1 cellular context compared by ENCODE assay signal in the genomic region with DNA sequence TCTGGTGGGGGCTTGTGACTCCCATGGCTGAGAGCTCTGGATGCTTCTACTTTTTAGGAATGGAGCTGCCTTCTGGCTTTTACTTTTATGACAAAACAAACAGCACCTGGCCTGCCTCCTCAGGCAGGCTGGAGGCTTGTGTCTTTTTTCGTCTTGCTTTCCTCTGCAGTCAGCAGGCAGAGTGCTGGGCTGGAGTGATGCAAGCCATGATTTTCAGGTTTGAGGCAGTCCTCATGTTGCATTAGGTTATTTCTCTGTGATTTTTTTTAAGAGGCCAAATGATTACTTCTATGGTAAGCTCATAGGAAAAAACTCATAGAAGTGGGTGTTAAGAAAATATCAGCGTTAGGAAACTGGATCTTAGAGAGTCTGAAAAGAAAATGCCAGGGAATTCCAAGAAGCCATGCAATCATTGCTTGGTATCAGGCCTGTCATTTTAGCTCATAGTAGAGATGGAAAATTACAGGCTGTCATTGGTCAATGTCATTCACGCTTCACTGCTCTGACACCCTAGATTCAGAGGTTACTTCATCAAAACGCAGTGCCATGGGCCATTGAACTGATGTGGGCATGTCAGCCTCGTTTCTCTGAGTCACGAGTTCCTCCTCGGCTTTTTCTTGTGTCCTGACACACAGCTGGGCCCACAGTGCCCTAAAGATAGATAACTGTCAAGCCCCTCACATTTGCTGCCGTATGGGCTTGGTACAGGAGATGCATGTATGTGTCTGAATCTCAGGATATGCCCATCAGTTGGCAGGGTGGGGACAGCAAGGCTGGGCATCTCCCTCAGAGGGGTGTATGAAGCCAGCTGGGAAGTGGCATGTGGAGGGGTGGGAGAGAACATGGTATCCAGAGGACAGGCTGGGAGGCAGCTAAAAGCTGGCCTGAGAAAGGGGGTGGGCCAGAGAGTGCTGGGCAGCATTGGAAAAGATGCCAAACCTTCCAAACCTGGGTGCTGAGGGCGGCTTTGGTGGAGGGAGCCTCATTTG.
TF ChIP-seq lines count a peak whose summit lies in the region.

No MANE protein-coding gene starts in this region.

TF ChIP-seq in IMR-90, 13 proteins besides CTCF, POLR2A, EP300 and RAD21:
- no peak for TF ChIP-seq MXI1 (IDR thresholded peaks at IDR 0.05; ENCODE audit: borderline replicate concordance, low read depth, low read length)
- no peak for TF ChIP-seq RCOR1 (IDR thresholded peaks at IDR 0.05; ENCODE audit: insufficient replicate concordance, low read length)
- no peak for TF ChIP-seq SMC3 (IDR thresholded peaks at IDR 0.05; ENCODE audit: low read depth, low read length)
- TF ChIP-seq BHLHE40 (IDR thresholded peaks at IDR 0.05; ENCODE audit: low read depth, low read length) = no peak
- no peak for TF ChIP-seq MAFK (IDR thresholded peaks at IDR 0.05; ENCODE audit: low read depth, low read length)
- no peak for TF ChIP-seq CHD1 (IDR thresholded peaks at IDR 0.05; ENCODE audit: low read depth, low read length)
- TF ChIP-seq MAZ (IDR thresholded peaks at IDR 0.05; ENCODE audit: borderline replicate concordance, low read depth, low read length) = no peak
- TF ChIP-seq, protein P1, sequence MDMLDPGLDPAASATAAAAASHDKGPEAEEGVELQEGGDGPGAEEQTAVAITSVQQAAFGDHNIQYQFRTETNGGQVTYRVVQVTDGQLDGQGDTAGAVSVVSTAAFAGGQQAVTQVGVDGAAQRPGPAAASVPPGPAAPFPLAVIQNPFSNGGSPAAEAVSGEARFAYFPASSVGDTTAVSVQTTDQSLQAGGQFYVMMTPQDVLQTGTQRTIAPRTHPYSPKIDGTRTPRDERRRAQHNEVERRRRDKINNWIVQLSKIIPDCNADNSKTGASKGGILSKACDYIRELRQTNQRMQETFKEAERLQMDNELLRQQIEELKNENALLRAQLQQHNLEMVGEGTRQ (IDR thresholded peaks at IDR 0.05; ENCODE audit: low read depth, low read length) = no peak
- TF ChIP-seq RFX5 (IDR thresholded peaks at IDR 0.05; ENCODE audit: low read depth, low read length) = no peak
- TF ChIP-seq, protein P2, sequence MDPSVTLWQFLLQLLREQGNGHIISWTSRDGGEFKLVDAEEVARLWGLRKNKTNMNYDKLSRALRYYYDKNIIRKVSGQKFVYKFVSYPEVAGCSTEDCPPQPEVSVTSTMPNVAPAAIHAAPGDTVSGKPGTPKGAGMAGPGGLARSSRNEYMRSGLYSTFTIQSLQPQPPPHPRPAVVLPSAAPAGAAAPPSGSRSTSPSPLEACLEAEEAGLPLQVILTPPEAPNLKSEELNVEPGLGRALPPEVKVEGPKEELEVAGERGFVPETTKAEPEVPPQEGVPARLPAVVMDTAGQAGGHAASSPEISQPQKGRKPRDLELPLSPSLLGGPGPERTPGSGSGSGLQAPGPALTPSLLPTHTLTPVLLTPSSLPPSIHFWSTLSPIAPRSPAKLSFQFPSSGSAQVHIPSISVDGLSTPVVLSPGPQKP (IDR thresholded peaks at IDR 0.05; ENCODE audit: borderline replicate concordance, low read depth, low read length) = no peak
- no peak for TF ChIP-seq FOS (IDR thresholded peaks at IDR 0.05; ENCODE audit: low read depth, low read length)
- TF ChIP-seq CEBPB (IDR thresholded peaks at IDR 0.05; ENCODE audit: low read depth, low read length) = no peak
- TF ChIP-seq NFE2L2 (IDR thresholded peaks at IDR 0.05; ENCODE audit: low read depth, low read length) = no peak
TF ChIP-seq in IMR-90: peak in this region for 0.
